ENCODE assay signal across 15 cellular contexts in genomic region chr7:3042301-3042700, GRCh38. TPM values are rescaled to one million over a fixed set of nuclear protein-coding genes. Genes with fewer than 3 reads are reported as not detected.
DNase-seq lines count a peak whose midpoint lies in the region; ATAC-seq, FAIRE-seq and TF ChIP-seq lines count a peak whose summit lies in the region.
"Had no signal": no experiment of that assay in that cellular context is flagged by ENCODE, and none has a peak within 500 bp of the region (broad histone marks: within the 10 kb centered on the region; RNA-seq: fewer than 3 reads in every experiment).

No MANE protein-coding gene starts in this region.

- H3K9me3 ChIP-seq in KOPT-K1 (ENCODE audit: insufficient read depth, low read length, poor library complexity, severe bottlenecking) (no peaks in the 10 kb centered on the region), K562 (replicated peaks; ENCODE audit: control insufficient read depth, insufficient read depth, low read depth, low read length) (no peaks in the 10 kb centered on the region)
- H3K9me3 ChIP-seq: esophagus muscularis mucosa, MG63, mucosa of descending colon, right atrium auricular region, testis had no signal

- CTCF ChIA-PET in K562 (lab: Yijun Ruan, JAX; ENCODE audit: low intra/inter-chr PET ratio): interaction anchor here (0.7 kb wide), 1 partner anchor 160 kb away, joined by 3 read pairs; no protein-coding TSS in a partner anchor

- H3K36me3 ChIP-seq in KOPT-K1 (ENCODE audit: insufficient read depth, low read length) (no peaks in the 10 kb centered on the region), K562 (ENCODE audit: control insufficient read depth, insufficient read depth, low read length) (no peaks in the 10 kb centered on the region)
- H3K36me3 ChIP-seq: esophagus muscularis mucosa, MG63, right atrium auricular region had no signal

- TF ChIP-seq CTCF in K562 (IDR thresholded peaks at IDR 0.05 in 2 of 3, conservative IDR thresholded peaks at IDR 0.05 in 1 of 3; ENCODE audit: insufficient read depth in 2 of 3, low read depth in 1 of 3, low read length in 3 of 3): no peak
- no peak for TF ChIP-seq CTCF in nephron (IDR thresholded peaks at IDR 0.05; ENCODE audit: unreplicated experiment in 3 of 3)

- no peak for TF ChIP-seq POLR2A in K562 (conservative IDR thresholded peaks at IDR 0.05)

- H3K4me1 ChIP-seq in K562 (replicated peaks in 1 of 2; ENCODE audit: control insufficient read depth in 2 of 2, insufficient read depth in 2 of 2, low read length in 2 of 2): peaks cover 0 to 20% of the 10 kb centered on the region in 2 experiments; a peak in 3 of 5 replicates
- H3K4me1 ChIP-seq: testis had no signal

- intact Hi-C loops in K562 (cut with micrococcal nuclease): loop anchor here (5.0 kb wide), 1 partner anchor 85 kb away; no protein-coding TSS in a partner anchor

- H3K9me1 ChIP-seq in K562 (ENCODE audit: control insufficient read depth, insufficient read depth, low read length): no peaks in the 10 kb centered on the region

- no peak for TF ChIP-seq RAD21 in K562 (CRISPR knock-in tag; conservative IDR thresholded peaks at IDR 0.05 in 1 of 2, IDR thresholded peaks at IDR 0.05 in 1 of 2)

- WGBS in K562 (ENCODE audit: insufficient coverage, low coverage, missing lambda C conversion rate): 88% methylated on average over 16 of the region's 17 CpGs

- no peaks in the 10 kb centered on the region for H3K9me3 Mint-ChIP-seq in T-helper 2 cell treated with Interferon-gamma antibody and Interleukin-4, amounts not matched to agents 5 μg/mL and 100 μg/mL, for 36 hours
- H3K9me3 Mint-ChIP-seq in nephron: peaks cover 8% of the 10 kb centered on the region

- H3K27ac ChIP-seq in KOPT-K1 (ENCODE audit: low read depth, low read length, poor library complexity, severe bottlenecking): peak overlapping the region; percentile 73
- H3K27ac ChIP-seq in K562 (ENCODE audit: extremely low read depth, low read depth, low read length): no peak overlapping the region
- H3K27ac ChIP-seq: esophagus muscularis mucosa, right atrium auricular region, testis had no signal

- H3K27me3 ChIP-seq in K562 (ENCODE audit: control insufficient read depth in 2 of 2, insufficient read depth in 2 of 2, low read length in 2 of 2): no peaks in the 10 kb centered on the region
- H3K27me3 ChIP-seq: MG63, testis had no signal

- peak overlapping the region; percentile 98 for H3K4me3 Mint-ChIP-seq in T-helper 2 cell treated with Interferon-gamma antibody and Interleukin-4, amounts not matched to agents 5 μg/mL and 100 μg/mL, for 36 hours
- H3K4me3 Mint-ChIP-seq in nephron: peak overlapping the region in 2 of 3 experiments; percentile 25 to 47

- in situ Hi-C loops in K562 (cut with MboI): no loop called here

- no peak overlapping the region; the same call in 1 of the 2 replicates for H2AFZ ChIP-seq in K562 (ENCODE audit: low read depth, low read length)

- H3K27ac Mint-ChIP-seq in T-helper 2 cell treated with Interferon-gamma antibody and Interleukin-4, amounts not matched to agents 5 μg/mL and 100 μg/mL, for 36 hours: no peak overlapping the region
- no peak overlapping the region for H3K27ac Mint-ChIP-seq in nephron

- peaks cover 45% of the 10 kb centered on the region for H3K4me1 Mint-ChIP-seq in T-helper 2 cell treated with Interferon-gamma antibody and Interleukin-4, amounts not matched to agents 5 μg/mL and 100 μg/mL, for 36 hours (ENCODE audit: low read depth)
- no peaks in the 10 kb centered on the region for H3K4me1 Mint-ChIP-seq in nephron

- H3K36me3 Mint-ChIP-seq in T-helper 2 cell treated with Interferon-gamma antibody and Interleukin-4, amounts not matched to agents 5 μg/mL and 100 μg/mL, for 36 hours (ENCODE audit: low read depth): peaks cover 30% of the 10 kb centered on the region
- H3K36me3 Mint-ChIP-seq in nephron (ENCODE audit: low read depth): no peaks in the 10 kb centered on the region

- H3K4me3 ChIP-seq in K562: no peak overlapping the region
- H3K4me3 ChIP-seq: MG63, mucosa of descending colon, right atrium auricular region had no signal

- H3K27me3 Mint-ChIP-seq in T-helper 2 cell treated with Interferon-gamma antibody and Interleukin-4, amounts not matched to agents 5 μg/mL and 100 μg/mL, for 36 hours (ENCODE audit: low read depth): no peaks in the 10 kb centered on the region
- peaks cover 33% of the 10 kb centered on the region for H3K27me3 Mint-ChIP-seq in nephron (ENCODE audit: low read depth)

- POLR2A ChIA-PET in K562 (lab: Yijun Ruan, JAX): interaction anchor here (0.6 kb wide), 1 partner anchor 12 kb away, joined by 3 read pairs; no protein-coding TSS in a partner anchor

- peak overlapping the region in 1 of 2 experiments; percentile 72; a peak in 1 of 4 replicates for H3K9ac ChIP-seq in K562 (ENCODE audit: insufficient read depth in 1 of 2, low read depth in 2 of 2, low read length in 2 of 2)

- H4K20me1 ChIP-seq in K562 (replicated peaks; ENCODE audit: control insufficient read depth, insufficient read depth, low read length): no peaks in the 10 kb centered on the region

- no peak for DNase-seq in T-helper 2 cell treated with Interferon-gamma antibody and Interleukin-4, amounts not matched to agents 5 μg/mL and 100 μg/mL, for 36 hours (ENCODE audit: low spot score)
- DNase-seq in T-helper 2 cell (no peak), K562 (ENCODE audit: extremely low read depth in 1 of 4, low spot score in 3 of 4) (no peak), SHP77 treated with DMSO at 0.1 percent for 48 hours (lab: John Stamatoyannopoulos, UW) (no peak)
- DNase-seq: DMS53, MG63, NCI-H2171 treated with DMSO at 0.1 percent for 48 hours, testis had no signal

- no peak overlapping the region; the same call in 1 of the 2 replicates for H3K4me2 ChIP-seq in K562 (ENCODE audit: insufficient read depth, low read length)

- FAIRE-seq in K562 (lab: Jason Lieb, UNC): peak; percentile 6

- no peak for ATAC-seq in K562
- no peak for ATAC-seq in HG03457 (IDR thresholded peaks at IDR 0.05; ENCODE audit: unreplicated experiment)
- no peak for ATAC-seq in SK-N-SH treated with all-trans-retinoic acid at 6 μM for 48 hours

- peaks cover 6% of the 10 kb centered on the region; the same call in 2 of the 3 replicates for H3K79me2 ChIP-seq in K562 (ENCODE audit: control insufficient read depth, insufficient read depth, low read length)

- BruUV-seq in K562 (replicated peaks; lab: Mats Ljungman, UMichigan): no TSS peak

- no peak for TF ChIP-seq EP300 in K562 (IDR thresholded peaks at IDR 0.05; ENCODE audit: low read length)

TF ChIP-seq in K562, 482 proteins besides CTCF, POLR2A, EP300 and RAD21 (continues in another document):
- TF ChIP-seq MAX (CRISPR knock-in tag; IDR thresholded peaks at IDR 0.05) (no peak), CREBBP (IDR thresholded peaks at IDR 0.05; ENCODE audit: low read depth, low read length) (no peak), ZBTB43 (CRISPR knock-in tag; IDR thresholded peaks at IDR 0.05) (no peak)

TF ChIP-seq in SK-N-SH treated with all-trans-retinoic acid at 6 μM for 48 hours, 23 proteins besides CTCF, POLR2A, EP300 and RAD21 (continues in another document):
- TF ChIP-seq BACH2 (CRISPR knock-in tag; IDR thresholded peaks at IDR 0.05; ENCODE audit: borderline replicate concordance) (no peak), GLIS3 (CRISPR knock-in tag; IDR thresholded peaks at IDR 0.05) (no peak), RARB (CRISPR knock-in tag; IDR thresholded peaks at IDR 0.05) (no peak), SNAI2 (CRISPR knock-in tag; IDR thresholded peaks at IDR 0.05) (no peak), CSDC2 (CRISPR knock-in tag; IDR thresholded peaks at IDR 0.05) (no peak), TOX (CRISPR knock-in tag; IDR thresholded peaks at IDR 0.05; ENCODE audit: borderline replicate concordance) (no peak), ARNTL (CRISPR knock-in tag; IDR thresholded peaks at IDR 0.05; ENCODE audit: borderline replicate concordance, low read depth) (no peak), OSR1 (CRISPR knock-in tag; IDR thresholded peaks at IDR 0.05) (no peak)
- TF ChIP-seq, protein P1, sequence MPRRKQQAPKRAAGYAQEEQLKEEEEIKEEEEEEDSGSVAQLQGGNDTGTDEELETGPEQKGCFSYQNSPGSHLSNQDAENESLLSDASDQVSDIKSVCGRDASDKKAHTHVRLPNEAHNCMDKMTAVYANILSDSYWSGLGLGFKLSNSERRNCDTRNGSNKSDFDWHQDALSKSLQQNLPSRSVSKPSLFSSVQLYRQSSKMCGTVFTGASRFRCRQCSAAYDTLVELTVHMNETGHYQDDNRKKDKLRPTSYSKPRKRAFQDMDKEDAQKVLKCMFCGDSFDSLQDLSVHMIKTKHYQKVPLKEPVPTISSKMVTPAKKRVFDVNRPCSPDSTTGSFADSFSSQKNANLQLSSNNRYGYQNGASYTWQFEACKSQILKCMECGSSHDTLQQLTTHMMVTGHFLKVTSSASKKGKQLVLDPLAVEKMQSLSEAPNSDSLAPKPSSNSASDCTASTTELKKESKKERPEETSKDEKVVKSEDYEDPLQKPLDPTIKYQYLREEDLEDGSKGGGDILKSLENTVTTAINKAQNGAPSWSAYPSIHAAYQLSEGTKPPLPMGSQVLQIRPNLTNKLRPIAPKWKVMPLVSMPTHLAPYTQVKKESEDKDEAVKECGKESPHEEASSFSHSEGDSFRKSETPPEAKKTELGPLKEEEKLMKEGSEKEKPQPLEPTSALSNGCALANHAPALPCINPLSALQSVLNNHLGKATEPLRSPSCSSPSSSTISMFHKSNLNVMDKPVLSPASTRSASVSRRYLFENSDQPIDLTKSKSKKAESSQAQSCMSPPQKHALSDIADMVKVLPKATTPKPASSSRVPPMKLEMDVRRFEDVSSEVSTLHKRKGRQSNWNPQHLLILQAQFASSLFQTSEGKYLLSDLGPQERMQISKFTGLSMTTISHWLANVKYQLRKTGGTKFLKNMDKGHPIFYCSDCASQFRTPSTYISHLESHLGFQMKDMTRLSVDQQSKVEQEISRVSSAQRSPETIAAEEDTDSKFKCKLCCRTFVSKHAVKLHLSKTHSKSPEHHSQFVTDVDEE (CRISPR knock-in tag; IDR thresholded peaks at IDR 0.05): no peak

RNA-seq across cellular contexts. Expression of gene CARD11, which starts 1.4 kb away (rescaled TPM):
- 18.0 and 32.5 TPM in 2 replicates for total RNA-seq in K562 (2011; cell fraction: chromatin; rRNA removed; ENCODE audit: low replicate concordance)
- total RNA-seq in K562 (2011; cell fraction: nucleolus; rRNA removed): 12.6 and 18.2 TPM in 2 replicates
- 11.1 and 11.9 TPM in 2 replicates for total RNA-seq in K562 (2011; cell fraction: nucleoplasm; rRNA removed)
- total RNA-seq in K562 (2014; rRNA removed) (5.7 and 6.4 TPM in 2 replicates), K562 (2014; rRNA removed; fragmentation: Illumina TruSeq; extraction: Trizol) (2.4 and 3.1 TPM in 2 replicates), K562 (2015; rRNA removed; fragmentation: Illumina TruSeq; extraction: Trizol) (4.2 and 4.4 TPM in 2 replicates), K562 (2021) (11.4 and 12.8 TPM in 2 replicates)
- polyA plus RNA-seq in K562 (2011; rRNA removed) (3.0 and 6.2 TPM in 2 replicates), K562 (2014; fragmentation: Illumina TruSeq; extraction: Trizol) (7.6 and 8.9 TPM in 2 replicates), K562 (2014; fragmentation: Nextera tagmentation; extraction: Ambion mirVana) (under 1 TPM; 0.07 to 0.15 TPM), K562 (2014; rRNA removed) (8.3 and 10.2 TPM in 2 replicates)
- polyA plus RNA-seq in K562 (2011; cell fraction: cytosol; rRNA removed): 2.5 and 11.6 TPM in 2 replicates
- polyA plus RNA-seq in K562 (2011; cell fraction: nucleus; rRNA removed): 7.6 and 26.3 TPM in 2 replicates
- polyA plus RNA-seq in K562 (2012): 10.0 and 16.6 TPM in 2 replicates
- polyA minus RNA-seq in K562 (2011; rRNA and poly(A)+ RNA removed): 5.5 and 17.0 TPM in 2 replicates
- polyA minus RNA-seq in K562 (2011; cell fraction: cytosol; rRNA and poly(A)+ RNA removed): 3.8 and 5.0 TPM in 2 replicates
- 3.2 and 9.3 TPM in 2 replicates for polyA minus RNA-seq in K562 (2011; cell fraction: nucleus; rRNA and poly(A)+ RNA removed)
